In genomic region chr22:36435516-36436415, GRCh38 we compare ENCODE assay signal across 1 cellular context.
TF ChIP-seq lines count a peak whose summit lies in the region.

No MANE protein-coding gene starts in this region.

TF ChIP-seq in HepG2, 621 proteins besides CTCF, POLR2A, EP300 and RAD21 (continued from another document and continues in another):
- TF ChIP-seq ZBTB40 (IDR thresholded peaks at IDR 0.05) (no peak), ZBTB40 (CRISPR knock-in tag; IDR thresholded peaks at IDR 0.05) (peak; percentile 46; the same call in 1 of the 2 replicates), KAT7 (CRISPR knock-in tag; IDR thresholded peaks at IDR 0.05; ENCODE audit: borderline replicate concordance) (no peak), ZNF614 (CRISPR knock-in tag; IDR thresholded peaks at IDR 0.05; ENCODE audit: borderline replicate concordance) (no peak), ZBTB20 (CRISPR knock-in tag; IDR thresholded peaks at IDR 0.05; ENCODE audit: borderline replicate concordance, low read depth) (no peak; the same call in 1 of the 2 replicates), ZNF556 (CRISPR knock-in tag; IDR thresholded peaks at IDR 0.05; ENCODE audit: borderline replicate concordance) (peak; percentile 82; the same call in 1 of the 2 replicates), ZNF563 (CRISPR knock-in tag; IDR thresholded peaks at IDR 0.05) (no peak), ELF4 (CRISPR knock-in tag; IDR thresholded peaks at IDR 0.05; ENCODE audit: borderline replicate concordance) (no peak), PITX1 (CRISPR knock-in tag; IDR thresholded peaks at IDR 0.05) (peak; percentile 56; the same call in 1 of the 2 replicates), BRD4 (CRISPR knock-in tag; IDR thresholded peaks at IDR 0.05) (no peak), SNAI1 (CRISPR knock-in tag; IDR thresholded peaks at IDR 0.05; ENCODE audit: borderline replicate concordance) (peak; percentile 74; the same call in 1 of the 2 replicates), NPAS2 (CRISPR knock-in tag; IDR thresholded peaks at IDR 0.05; ENCODE audit: borderline replicate concordance) (no peak), NCOA5 (CRISPR knock-in tag; IDR thresholded peaks at IDR 0.05) (no peak), ZNF672 (CRISPR knock-in tag; IDR thresholded peaks at IDR 0.05) (no peak), PAXIP1 (CRISPR knock-in tag; conservative IDR thresholded peaks at IDR 0.05) (peak; percentile 83), MIER3 (CRISPR knock-in tag; IDR thresholded peaks at IDR 0.05; ENCODE audit: borderline replicate concordance) (0 out of 2 replicates have a peak, but pooled peaks have one; percentile 8), CREM (IDR thresholded peaks at IDR 0.05) (peak; percentile 58), CREM (CRISPR knock-in tag; IDR thresholded peaks at IDR 0.05) (no peak), ZNF441 (CRISPR knock-in tag; IDR thresholded peaks at IDR 0.05; ENCODE audit: borderline replicate concordance) (peak; percentile 63; the same call in 1 of the 2 replicates), FOXJ3 (CRISPR knock-in tag; IDR thresholded peaks at IDR 0.05; ENCODE audit: borderline replicate concordance) (0 out of 2 replicates have a peak, but pooled peaks have one; percentile 13), ZNF17 (CRISPR knock-in tag; IDR thresholded peaks at IDR 0.05) (no peak), ZNF230 (CRISPR knock-in tag; IDR thresholded peaks at IDR 0.05) (no peak), SALL1 (CRISPR knock-in tag; IDR thresholded peaks at IDR 0.05) (peak; percentile 75), ZGPAT (CRISPR knock-in tag; IDR thresholded peaks at IDR 0.05) (0 out of 2 replicates have a peak, but pooled peaks have one; percentile 21), HES4 (CRISPR knock-in tag; IDR thresholded peaks at IDR 0.05; ENCODE audit: borderline replicate concordance) (no peak), ZNF629 (CRISPR knock-in tag; conservative IDR thresholded peaks at IDR 0.05) (0 out of 2 replicates have a peak, but pooled peaks have one; percentile 26), ZNF260 (CRISPR knock-in tag; IDR thresholded peaks at IDR 0.05; ENCODE audit: borderline replicate concordance, low read depth) (no peak), NFAT5 (CRISPR knock-in tag; IDR thresholded peaks at IDR 0.05) (no peak)
- TF ChIP-seq, protein P1, sequence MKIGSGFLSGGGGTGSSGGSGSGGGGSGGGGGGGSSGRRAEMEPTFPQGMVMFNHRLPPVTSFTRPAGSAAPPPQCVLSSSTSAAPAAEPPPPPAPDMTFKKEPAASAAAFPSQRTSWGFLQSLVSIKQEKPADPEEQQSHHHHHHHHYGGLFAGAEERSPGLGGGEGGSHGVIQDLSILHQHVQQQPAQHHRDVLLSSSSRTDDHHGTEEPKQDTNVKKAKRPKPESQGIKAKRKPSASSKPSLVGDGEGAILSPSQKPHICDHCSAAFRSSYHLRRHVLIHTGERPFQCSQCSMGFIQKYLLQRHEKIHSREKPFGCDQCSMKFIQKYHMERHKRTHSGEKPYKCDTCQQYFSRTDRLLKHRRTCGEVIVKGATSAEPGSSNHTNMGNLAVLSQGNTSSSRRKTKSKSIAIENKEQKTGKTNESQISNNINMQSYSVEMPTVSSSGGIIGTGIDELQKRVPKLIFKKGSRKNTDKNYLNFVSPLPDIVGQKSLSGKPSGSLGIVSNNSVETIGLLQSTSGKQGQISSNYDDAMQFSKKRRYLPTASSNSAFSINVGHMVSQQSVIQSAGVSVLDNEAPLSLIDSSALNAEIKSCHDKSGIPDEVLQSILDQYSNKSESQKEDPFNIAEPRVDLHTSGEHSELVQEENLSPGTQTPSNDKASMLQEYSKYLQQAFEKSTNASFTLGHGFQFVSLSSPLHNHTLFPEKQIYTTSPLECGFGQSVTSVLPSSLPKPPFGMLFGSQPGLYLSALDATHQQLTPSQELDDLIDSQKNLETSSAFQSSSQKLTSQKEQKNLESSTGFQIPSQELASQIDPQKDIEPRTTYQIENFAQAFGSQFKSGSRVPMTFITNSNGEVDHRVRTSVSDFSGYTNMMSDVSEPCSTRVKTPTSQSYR (CRISPR knock-in tag; IDR thresholded peaks at IDR 0.05; ENCODE audit: borderline replicate concordance), result no peak
- TF ChIP-seq, protein P2, sequence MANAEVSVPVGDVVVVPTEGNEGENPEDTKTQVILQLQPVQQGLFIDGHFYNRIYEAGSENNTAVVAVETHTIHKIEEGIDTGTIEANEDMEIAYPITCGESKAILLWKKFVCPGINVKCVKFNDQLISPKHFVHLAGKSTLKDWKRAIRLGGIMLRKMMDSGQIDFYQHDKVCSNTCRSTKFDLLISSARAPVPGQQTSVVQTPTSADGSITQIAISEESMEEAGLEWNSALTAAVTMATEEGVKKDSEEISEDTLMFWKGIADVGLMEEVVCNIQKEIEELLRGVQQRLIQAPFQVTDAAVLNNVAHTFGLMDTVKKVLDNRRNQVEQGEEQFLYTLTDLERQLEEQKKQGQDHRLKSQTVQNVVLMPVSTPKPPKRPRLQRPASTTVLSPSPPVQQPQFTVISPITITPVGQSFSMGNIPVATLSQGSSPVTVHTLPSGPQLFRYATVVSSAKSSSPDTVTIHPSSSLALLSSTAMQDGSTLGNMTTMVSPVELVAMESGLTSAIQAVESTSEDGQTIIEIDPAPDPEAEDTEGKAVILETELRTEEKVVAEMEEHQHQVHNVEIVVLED (CRISPR knock-in tag; IDR thresholded peaks at IDR 0.05; ENCODE audit: borderline replicate concordance), result no peak
- TF ChIP-seq, protein P3, sequence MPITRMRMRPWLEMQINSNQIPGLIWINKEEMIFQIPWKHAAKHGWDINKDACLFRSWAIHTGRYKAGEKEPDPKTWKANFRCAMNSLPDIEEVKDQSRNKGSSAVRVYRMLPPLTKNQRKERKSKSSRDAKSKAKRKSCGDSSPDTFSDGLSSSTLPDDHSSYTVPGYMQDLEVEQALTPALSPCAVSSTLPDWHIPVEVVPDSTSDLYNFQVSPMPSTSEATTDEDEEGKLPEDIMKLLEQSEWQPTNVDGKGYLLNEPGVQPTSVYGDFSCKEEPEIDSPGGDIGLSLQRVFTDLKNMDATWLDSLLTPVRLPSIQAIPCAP (CRISPR knock-in tag; IDR thresholded peaks at IDR 0.05; ENCODE audit: low read depth), result no peak
